ENCODE assay signal across 8 cellular contexts in genomic region chr9:36401179-36401740, GRCh38. TPM values are rescaled to one million over a fixed set of nuclear protein-coding genes. Genes with fewer than 3 reads are reported as not detected.
A peak's percentile ranks its signal among the peaks of the same experiment; 100 is the strongest.
DNase-seq lines count a peak whose midpoint lies in the region; ATAC-seq, FAIRE-seq and TF ChIP-seq lines count a peak whose summit lies in the region.

No MANE protein-coding gene starts in this region.

- no peaks in the 10 kb centered on the region for H3K9me3 Mint-ChIP-seq in activated naive CD4-positive, alpha-beta T cell treated with anti-CD3 and anti-CD28 coated beads for 36 hours
- H3K9me3 Mint-ChIP-seq in effector memory CD8-positive, alpha-beta T cell: no peaks in the 10 kb centered on the region

- peak overlapping the region; percentile 89 for H3K27ac Mint-ChIP-seq in activated naive CD4-positive, alpha-beta T cell treated with anti-CD3 and anti-CD28 coated beads for 36 hours
- peak overlapping the region; percentile 97 for H3K27ac Mint-ChIP-seq in T-helper 17 cell
- H3K27ac Mint-ChIP-seq in effector memory CD8-positive, alpha-beta T cell: peak overlapping the region; percentile 94 to 96

- H4K8ac ChIP-seq in mesenchymal stem cell (ENCODE audit: low read length): peak overlapping the region; percentile 98

- no peak overlapping the region for H2BK15ac ChIP-seq in mesenchymal stem cell (ENCODE audit: low read depth, poor library complexity, severe bottlenecking)

- no peaks in the 10 kb centered on the region for H3K27me3 Mint-ChIP-seq in activated naive CD4-positive, alpha-beta T cell treated with anti-CD3 and anti-CD28 coated beads for 36 hours (ENCODE audit: low read depth)
- no peaks in the 10 kb centered on the region for H3K27me3 Mint-ChIP-seq in T-helper 17 cell
- H3K27me3 Mint-ChIP-seq in effector memory CD8-positive, alpha-beta T cell: no peaks in the 10 kb centered on the region

- H2AFZ ChIP-seq in mesenchymal stem cell (ENCODE audit: low read depth, low read length): peak overlapping the region; percentile 99

- H3K4me2 ChIP-seq in mesenchymal stem cell (ENCODE audit: low read length, poor library complexity, severe bottlenecking): peak overlapping the region; percentile 39

- H3K18ac ChIP-seq in mesenchymal stem cell (ENCODE audit: low read depth in 1 of 2, low read length in 2 of 2): peak overlapping the region in 1 of 2 experiments; percentile 21

- no peak overlapping the region for H2BK120ac ChIP-seq in mesenchymal stem cell (ENCODE audit: low read depth, low read length)

- no peak overlapping the region for H2BK12ac ChIP-seq in mesenchymal stem cell (ENCODE audit: low read length in 2 of 2)

- H3K4me1 ChIP-seq in mesenchymal stem cell (ENCODE audit: control insufficient read depth, insufficient read depth, low read depth, low read length) (peaks cover 2% of the 10 kb centered on the region), thyroid gland (peaks cover 32 to 37% of the 10 kb centered on the region in 2 donors)

- WGBS in mesenchymal stem cell: 4% methylated on average over 29 of the region's 32 CpGs
- 2 to 5% methylated on average over 13 to 21 of the region's 32 CpGs for WGBS in thyroid gland, 2 donors

- peak overlapping the region; percentile 79 to 85 for H3K4ac ChIP-seq in mesenchymal stem cell (ENCODE audit: low read depth in 1 of 2, low read length in 2 of 2)

- H2AK5ac ChIP-seq in mesenchymal stem cell (ENCODE audit: low read length, severe bottlenecking): no peak overlapping the region

- peak overlapping the region; percentile 89 for H3K9ac ChIP-seq in mesenchymal stem cell (ENCODE audit: low read length)

- H3K9me3 ChIP-seq in KOPT-K1 (ENCODE audit: insufficient read depth, low read length, poor library complexity, severe bottlenecking): no peaks in the 10 kb centered on the region
- no peaks in the 10 kb centered on the region for H3K9me3 ChIP-seq in T-helper 17 cell (ENCODE audit: control insufficient read depth, low read length, poor library complexity, severe bottlenecking)
- H3K9me3 ChIP-seq in mesenchymal stem cell (ENCODE audit: control insufficient read depth, low read length): no peaks in the 10 kb centered on the region
- no peaks in the 10 kb centered on the region for H3K9me3 ChIP-seq in thyroid gland

- CTCF ChIA-PET in activated naive CD4-positive, alpha-beta T cell treated with anti-CD3 and anti-CD28 coated beads for 36 hours (lab: Charles Lee): no interaction called here

- FAIRE-seq in H54 (lab: Jason Lieb, UNC): no peak

- H3K23ac ChIP-seq in mesenchymal stem cell (ENCODE audit: low read length in 2 of 2): no peak overlapping the region

- peaks cover 29% of the 10 kb centered on the region for H3K4me1 Mint-ChIP-seq in activated naive CD4-positive, alpha-beta T cell treated with anti-CD3 and anti-CD28 coated beads for 36 hours (ENCODE audit: low read depth)
- H3K4me1 Mint-ChIP-seq in T-helper 17 cell: peaks cover 23% of the 10 kb centered on the region
- peaks cover 22 to 34% of the 10 kb centered on the region in 2 donors for H3K4me1 Mint-ChIP-seq in effector memory CD8-positive, alpha-beta T cell (ENCODE audit: low read depth in 2 of 2)

- no peak overlapping the region for H3K14ac ChIP-seq in mesenchymal stem cell (ENCODE audit: low read length in 2 of 2)

- peak overlapping the region; percentile 90 for H2BK5ac ChIP-seq in mesenchymal stem cell (ENCODE audit: low read depth, low read length, poor library complexity, severe bottlenecking)

- TF ChIP-seq CTCF in thyroid gland (IDR thresholded peaks at IDR 0.05): no peak

- peak; percentile 76 for ATAC-seq in T-helper 17 cell
- ATAC-seq in effector memory CD8-positive, alpha-beta T cell (replicated peaks): peak; percentile 68

- H3K27me3 ChIP-seq in mesenchymal stem cell (ENCODE audit: control insufficient read depth in 1 of 2, insufficient read depth in 1 of 2, low read length in 2 of 2) (no peaks in the 10 kb centered on the region), thyroid gland (no peaks in the 10 kb centered on the region)

- TF ChIP-seq POLR2A in H54 (IDR thresholded peaks at IDR 0.05; ENCODE audit: low read depth, low read length) (no peak), thyroid gland (IDR thresholded peaks at IDR 0.05) (no peak)

- peak overlapping the region; percentile 78 for H4K91ac ChIP-seq in mesenchymal stem cell (ENCODE audit: low read length)

- intact Hi-C loops in activated naive CD4-positive, alpha-beta T cell treated with anti-CD3 and anti-CD28 coated beads for 36 hours (cut with micrococcal nuclease): loop anchor here (1.0 to 2.0 kb wide), 3 partner anchors 22 to 171 kb away; partner anchors contain the start of gene MELK
- intact Hi-C loops in thyroid gland (cut with DNase I): loop anchor here (10.0 kb wide), 1 partner anchor 84 kb away; no protein-coding TSS in a partner anchor

- H3K4me3 ChIP-seq in mesenchymal stem cell (ENCODE audit: insufficient read depth in 1 of 2, low read depth in 1 of 2, low read length in 2 of 2) (peak overlapping the region; percentile 92 to 96), thyroid gland (replicated peaks in 1 of 3) (peak overlapping the region in 2 of 3 donors; percentile 39 to 75)

- DNase-seq in activated naive CD4-positive, alpha-beta T cell treated with anti-CD3 and anti-CD28 coated beads for 36 hours: peak; percentile 71
- DNase-seq in activated naive CD4-positive, alpha-beta T cell treated with Interleukin-2 at 50 U/mL for 16 hours: no peak
- DNase-seq in H54 (ENCODE audit: insufficient read length, low spot score) (peak; percentile 47), T-helper 17 cell (peak in 2 of 3 donors; percentile 73 to 78), mesenchymal stem cell (peak; percentile 79), thyroid gland (peak in 1 of 2 donors; percentile 74)
- DNase-seq in effector memory CD8-positive, alpha-beta T cell: no peak

- H3K36me3 ChIP-seq in KOPT-K1 (ENCODE audit: insufficient read depth, low read length): no peaks in the 10 kb centered on the region
- peaks cover 2 to 3% of the 10 kb centered on the region in 2 experiments for H3K36me3 ChIP-seq in mesenchymal stem cell (ENCODE audit: control insufficient read depth in 1 of 2, insufficient read depth in 2 of 2, low read depth in 1 of 2, low read length in 2 of 2)
- no peaks in the 10 kb centered on the region for H3K36me3 ChIP-seq in thyroid gland

- peak overlapping the region; percentile 87 for H3K27ac ChIP-seq in KOPT-K1 (ENCODE audit: low read depth, low read length, poor library complexity, severe bottlenecking)
- peak overlapping the region; percentile 88 for H3K27ac ChIP-seq in mesenchymal stem cell (ENCODE audit: low read length, poor library complexity, severe bottlenecking)
- H3K27ac ChIP-seq in thyroid gland: peak overlapping the region; percentile 84 to 90 (median 89)

- H3K4me3 Mint-ChIP-seq in activated naive CD4-positive, alpha-beta T cell treated with anti-CD3 and anti-CD28 coated beads for 36 hours: peak overlapping the region; percentile 86
- peak overlapping the region; percentile 97 for H3K4me3 Mint-ChIP-seq in T-helper 17 cell
- peak overlapping the region; percentile 87 to 89 for H3K4me3 Mint-ChIP-seq in effector memory CD8-positive, alpha-beta T cell

- no peaks in the 10 kb centered on the region for H3K36me3 Mint-ChIP-seq in activated naive CD4-positive, alpha-beta T cell treated with anti-CD3 and anti-CD28 coated beads for 36 hours (ENCODE audit: low read depth)
- H3K36me3 Mint-ChIP-seq in T-helper 17 cell (ENCODE audit: low read depth): peaks cover 2% of the 10 kb centered on the region
- peaks cover 26% of the 10 kb centered on the region for H3K36me3 Mint-ChIP-seq in effector memory CD8-positive, alpha-beta T cell (ENCODE audit: insufficient read depth)

- peaks cover 16% of the 10 kb centered on the region for H3K79me1 ChIP-seq in mesenchymal stem cell (replicated peaks; ENCODE audit: low read length, poor library complexity, severe bottlenecking)

RNA-seq across cellular contexts. Expression of gene RNF38, which starts 1.2 kb away (rescaled TPM):
- total RNA-seq in activated naive CD4-positive, alpha-beta T cell treated with anti-CD3 and anti-CD28 coated beads for 36 hours: 10 to 100 TPM; 22.1 to 22.9 TPM
- total RNA-seq in T-helper 17 cell (10 to 100 TPM; 87.3 to 94.4 TPM), thyroid gland (10 to 100 TPM; 36.9 to 61.4 (median 41.9) TPM)
- polyA plus RNA-seq in mesenchymal stem cell (2013, experiment 1 of 2): 15.0 TPM
- 14.1 TPM for polyA plus RNA-seq in mesenchymal stem cell (2013, experiment 2 of 2)

Comparison
In these comparisons a context has a peak if more than half of its experiments do, and no peak if none do; other contexts are left out.
1. DNase-seq: peak in activated naive CD4-positive, alpha-beta T cell treated with anti-CD3 and anti-CD28 coated beads for 36 hours (single experiment), H54 (single experiment), T-helper 17 cell (2 of 3) and mesenchymal stem cell (single experiment); none in activated naive CD4-positive, alpha-beta T cell treated with Interleukin-2 at 50 U/mL for 16 hours (single experiment) and effector memory CD8-positive, alpha-beta T cell (0 of 3).
2. Peak in every context shown above with its lines, with median percentiles within 50 percentile points of each other: H3K27ac Mint-ChIP-seq, H3K4me3 Mint-ChIP-seq and H3K27ac ChIP-seq.